In genomic region chr21:26966978-26967913, GRCh38 we compare ENCODE assay signal across 8 cellular contexts. TPM values are rescaled to one million over a fixed set of nuclear protein-coding genes. Genes with fewer than 3 reads are reported as not detected.
DNase-seq lines count a peak whose midpoint lies in the region; ATAC-seq, FAIRE-seq and TF ChIP-seq lines count a peak whose summit lies in the region.

Gene ADAMTS5 (minus strand): TSS chr21:26967088. CDS start chr21:26966391, 697 bp downstream.

- WGBS in pancreas, 2 donors, result 2 to 3% methylated on average over 64 of the region's 64 CpGs

- intact Hi-C loops in pancreas (cut with DNase I), result no loop called here

- H3K36me3 ChIP-seq in SJSA1 (no peaks in the 10 kb centered on the region), pancreas (no peaks in the 10 kb centered on the region)

- H3K27ac ChIP-seq in SJSA1 (peak within 1 kb of the TSS; percentile 4; the same call in 1 of the 2 replicates), pancreas (no peak within 1 kb of the TSS)

- H3K9me3 ChIP-seq in SJSA1 (replicated peaks), result no peaks in the 10 kb centered on the region
- no peaks in the 10 kb centered on the region for H3K9me3 ChIP-seq in pancreas

- peak; percentile 21 to 57 (median 48) for ATAC-seq in pancreas
- no peak for ATAC-seq in HG02763 (IDR thresholded peaks at IDR 0.05; ENCODE audit: unreplicated experiment)

- FAIRE-seq in frontal cortex (lab: Jason Lieb, UNC) (no peak), pancreas (lab: Jason Lieb, UNC) (no peak)

- H3K4me1 ChIP-seq in SJSA1 (replicated peaks), result peaks cover 18% of the 10 kb centered on the region
- peaks cover 0 to 5% (median 0%) of the 10 kb centered on the region in 3 donors for H3K4me1 ChIP-seq in pancreas

- no peak for TF ChIP-seq CTCF in HFF-Myc (IDR thresholded peaks at IDR 0.05; ENCODE audit: low read depth, low read length, missing control alignments)
- no peak for TF ChIP-seq CTCF in pancreas (IDR thresholded peaks at IDR 0.05)

- no peak for DNase-seq in HFF-Myc (ENCODE audit: extremely low read depth, low read depth)
- peak; percentile 72 to 82 for DNase-seq in SJSA1 (ENCODE audit: low read depth in 1 of 2, low spot score in 2 of 2)
- peak; percentile 45 to 58 for DNase-seq in frontal cortex (ENCODE audit: low spot score in 2 of 2)
- DNase-seq in pancreas, result peak in 5 of 6 donors; percentile 12 to 59 (median 17)
- no peak for DNase-seq in T-helper 1 cell
- DNase-seq in central memory CD4-positive, alpha-beta T cell, result no peak
- DNase-seq in activated gamma-delta T cell treated with Interleukin-2 at 50 U/mL for 16 hours, result no peak

- H3K27me3 ChIP-seq in SJSA1 (replicated peaks), result 0 out of 2 replicates have a peak, but pooled peaks cover 2% of the 10 kb centered on the region
- peaks cover 0 to 14% (median 4%) of the 10 kb centered on the region in 4 donors for H3K27me3 ChIP-seq in pancreas

- peak within 1 kb of the TSS; percentile 55 for H3K4me3 ChIP-seq in HFF-Myc (replicated peaks; ENCODE audit: low read depth, low read length)
- H3K4me3 ChIP-seq in SJSA1, result peak within 1 kb of the TSS; percentile 41
- H3K4me3 ChIP-seq in pancreas, result peak within 1 kb of the TSS; percentile 13 to 56 (median 28)

RNA-seq across cellular contexts. Expression of gene ADAMTS5, which starts in this region (rescaled TPM):
- total RNA-seq in SJSA1 (2014; rRNA removed; shearing (Covaris generic)), result 0.06 and 1.1 TPM in 2 replicates
- total RNA-seq in frontal cortex, result 1.6 TPM
- total RNA-seq in pancreas, result 1 to 10 TPM in 1 of 6 donors, under 1 TPM in 5; 0.14 to 3.4 (median 0.61) TPM
- under 1 TPM; 0.46 to 0.54 TPM for polyA plus RNA-seq in pancreas

Comparison
In these comparisons a context has a peak if more than half of its experiments do, and no peak if none do; other contexts are left out.
1. DNase-seq: peak in SJSA1 (2 of 2), frontal cortex (2 of 2) and pancreas (5 of 6); none in HFF-Myc (single experiment), T-helper 1 cell (0 of 5), central memory CD4-positive, alpha-beta T cell (single experiment) and activated gamma-delta T cell treated with Interleukin-2 at 50 U/mL for 16 hours (single experiment).
2. Peak in every context shown above with its lines, with median percentiles within 50 percentile points of each other: H3K4me3 ChIP-seq.